ENCODE assay signal across 23 cellular contexts in genomic region chr17:70610161-70610560, GRCh38.
"Had no signal": no experiment of that assay in that cellular context is flagged by ENCODE, and none has a peak within 500 bp of the region (broad histone marks: within the 10 kb centered on the region; RNA-seq: fewer than 3 reads in every experiment).

No MANE protein-coding gene starts in this region.

- DNase-seq: cortex of kidney; effector CD4-positive, alpha-beta T cell; foreskin fibroblast; gastrocnemius medialis; heart left ventricle; kidney; left cardiac atrium; left lung; lower lobe of right lung; natural killer cell; pancreas; stimulated activated CD4-positive, alpha-beta T cell treated with anti-CD3 and anti-CD28 coated beads, Interleukin-2, amount 100 ng/mL, for 24 hours; stimulated activated CD4-positive, alpha-beta T cell treated with anti-CD3 and anti-CD28 coated beads, Interleukin-4, amount 100 ng/mL, for 24 hours; stimulated activated naive CD4-positive, alpha-beta T cell treated with Interleukin-2 at 50 U/mL for 16 hours; stomach; transverse colon; upper lobe of right lung had no signal

- H3K27me3 Mint-ChIP-seq: progenitor cell of endocrine pancreas had no signal

- H3K4me3 ChIP-seq: gastrocnemius medialis, heart left ventricle, hepatocyte, left lung, lower lobe of right lung, pancreas, right atrium auricular region, smooth muscle cell, stomach, transverse colon, upper lobe of right lung, vagina had no signal

- H3K4me3 Mint-ChIP-seq: natural killer cell; stimulated activated effector memory CD8-positive, alpha-beta T cell treated with anti-CD3 and anti-CD28 coated beads, Interleukin-12 subunit alpha, Interleukin-12 subunit beta, amount 100 ng/mL, for 72 hours had no signal

- H3K36me3 Mint-ChIP-seq: natural killer cell; stimulated activated effector memory CD8-positive, alpha-beta T cell treated with anti-CD3 and anti-CD28 coated beads, Interleukin-12 subunit alpha, Interleukin-12 subunit beta, amount 100 ng/mL, for 72 hours had no signal

- H3K27ac ChIP-seq: gastrocnemius medialis, heart left ventricle, hepatocyte, left lung, lower lobe of right lung, pancreas, right atrium auricular region, stomach, transverse colon, upper lobe of right lung, vagina had no signal

- H3K27ac Mint-ChIP-seq: natural killer cell; progenitor cell of endocrine pancreas; stimulated activated effector memory CD8-positive, alpha-beta T cell treated with anti-CD3 and anti-CD28 coated beads, Interleukin-12 subunit alpha, Interleukin-12 subunit beta, amount 100 ng/mL, for 72 hours had no signal

- H3K4me1 Mint-ChIP-seq: natural killer cell; stimulated activated effector memory CD8-positive, alpha-beta T cell treated with anti-CD3 and anti-CD28 coated beads, Interleukin-12 subunit alpha, Interleukin-12 subunit beta, amount 100 ng/mL, for 72 hours had no signal
